In the genomic region with DNA sequence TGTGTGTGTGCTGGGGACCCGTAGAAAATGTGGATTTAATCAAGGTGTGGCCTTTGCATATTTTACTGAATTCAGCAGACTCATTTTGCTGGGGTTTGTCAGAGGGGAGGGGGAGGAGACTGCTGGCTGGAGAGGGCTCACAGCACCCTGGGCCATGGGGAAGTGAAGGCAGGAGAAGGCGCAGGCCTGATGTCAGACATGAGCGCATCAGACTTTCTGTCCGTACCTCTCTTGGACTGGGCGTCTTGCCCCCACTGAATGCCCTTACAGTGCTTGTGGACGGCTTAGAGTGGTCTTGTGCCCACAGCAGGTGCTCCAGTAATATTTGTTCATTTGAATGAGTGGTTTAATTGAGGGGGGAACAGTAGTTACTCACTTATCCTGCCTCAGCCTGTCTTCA, we compare ENCODE assay signal across 16 cellular contexts.
"Had no signal": no experiment of that assay in that cellular context is flagged by ENCODE, and none has a peak within 500 bp of the region (broad histone marks: within the 10 kb centered on the region; RNA-seq: fewer than 3 reads in every experiment).

No MANE protein-coding gene starts in this region.

- H3K9me3 Mint-ChIP-seq: activated naive CD4-positive, alpha-beta T cell treated with anti-CD3 and anti-CD28 coated beads, Interleukin-2, amount 50 U/mL, for 72 hours; activated T-cell treated with anti-CD3 and anti-CD28 coated beads, Interleukin-2, amount 50 U/mL, for 72 hours; dendritic cell treated with granulocyte-macrophage colony-stimulating factor and Interleukin-4, amounts not matched to agents 40 ng/mL and 50 ng/mL, for 4 days; nephron progenitor cell had no signal

- H3K36me3 Mint-ChIP-seq: activated naive CD4-positive, alpha-beta T cell treated with anti-CD3 and anti-CD28 coated beads, Interleukin-2, amount 50 U/mL, for 72 hours had no signal

- ATAC-seq: activated naive CD4-positive, alpha-beta T cell treated with anti-CD3 and anti-CD28 coated beads, Interleukin-2, amount 50 U/mL, for 72 hours; activated T-cell treated with anti-CD3 and anti-CD28 coated beads, Interleukin-2, amount 50 U/mL, for 72 hours; right cardiac atrium; stimulated activated naive CD8-positive, alpha-beta T cell treated with anti-CD3 and anti-CD28 coated beads, Interleukin-15, Interleukin-2, amounts not matched to agents 100 U/mL and 50 U/mL, for 24 hours had no signal

- H3K4me3 ChIP-seq: adrenal gland, esophagus squamous epithelium, hepatocyte, tibial nerve, uterus had no signal

- H3K9me3 ChIP-seq: adrenal gland, esophagus squamous epithelium, tibial nerve, uterus had no signal

- H3K27ac Mint-ChIP-seq: activated naive CD4-positive, alpha-beta T cell treated with anti-CD3 and anti-CD28 coated beads, Interleukin-2, amount 50 U/mL, for 72 hours; activated T-cell treated with anti-CD3 and anti-CD28 coated beads, Interleukin-2, amount 50 U/mL, for 72 hours; dendritic cell treated with granulocyte-macrophage colony-stimulating factor and Interleukin-4, amounts not matched to agents 40 ng/mL and 50 ng/mL, for 4 days; nephron progenitor cell had no signal

- H3K4me3 Mint-ChIP-seq: activated T-cell treated with anti-CD3 and anti-CD28 coated beads, Interleukin-2, amount 50 U/mL, for 72 hours; dendritic cell treated with granulocyte-macrophage colony-stimulating factor and Interleukin-4, amounts not matched to agents 40 ng/mL and 50 ng/mL, for 4 days; nephron progenitor cell had no signal

- DNase-seq: activated CD4-positive, alpha-beta T cell treated with anti-CD3 and anti-CD28 coated beads, Interleukin-2, amount 50 U/mL, for 4 hours; activated gamma-delta T cell; activated T-cell treated with anti-CD3 and anti-CD28 coated beads, Interleukin-2, amount 50 U/mL, for 72 hours; adrenal gland; effector CD8-positive, alpha-beta T cell; esophagus squamous epithelium; nephron progenitor cell; right cardiac atrium; stimulated activated CD4-positive, alpha-beta T cell treated with anti-CD3 and anti-CD28 coated beads, Interleukin-2, amount 100 ng/mL, for 24 hours; stimulated activated naive CD8-positive, alpha-beta T cell treated with anti-CD3 and anti-CD28 coated beads, Interleukin-15, Interleukin-2, amounts not matched to agents 100 U/mL and 50 U/mL, for 24 hours; uterus; WERI-Rb-1 had no signal

- H3K27me3 ChIP-seq: adrenal gland, esophagus squamous epithelium, hepatocyte, tibial nerve, uterus had no signal

- H3K27ac ChIP-seq: adrenal gland, esophagus squamous epithelium, hepatocyte, tibial nerve, uterus, WERI-Rb-1 had no signal

- H3K4me2 ChIP-seq: hepatocyte had no signal

- H3K36me3 ChIP-seq: adrenal gland, esophagus squamous epithelium, tibial nerve, uterus, WERI-Rb-1 had no signal

- H3K4me1 ChIP-seq: uterus had no signal
